ENCODE assay signal across 18 cellular contexts in genomic region chr18:80115035-80115434, GRCh38. TPM values are rescaled to one million over a fixed set of nuclear protein-coding genes. Genes with fewer than 3 reads are reported as not detected.
A peak's percentile ranks its signal among the peaks of the same experiment; 100 is the strongest.
DNase-seq lines count a peak whose midpoint lies in the region; ATAC-seq and TF ChIP-seq lines count a peak whose summit lies in the region.
"Had no signal": no experiment of that assay in that cellular context is flagged by ENCODE, and none has a peak within 500 bp of the region (broad histone marks: within the 10 kb centered on the region; RNA-seq: fewer than 3 reads in every experiment).

No MANE protein-coding gene starts in this region.

- H3K4me3 ChIP-seq in BLaER1 treated with 17β-estradiol and CSF1 and Interleukin-3, amounts not matched to agents 10 nM and 100 nM = no peak overlapping the region
- H3K4me3 ChIP-seq in Loucy (ENCODE audit: low read length, poor library complexity, severe bottlenecking) = no peak overlapping the region

- no peaks in the 10 kb centered on the region for H3K9me3 ChIP-seq in BLaER1 treated with 17β-estradiol and CSF1 and Interleukin-3, amounts not matched to agents 10 nM and 100 nM (replicated peaks in 1 of 11)
- no peaks in the 10 kb centered on the region; the same call in 1 of the 2 replicates for H3K9me3 ChIP-seq in Loucy (ENCODE audit: insufficient read depth, low read depth, low read length)

- no peaks in the 10 kb centered on the region for H3F3A ChIP-seq in Loucy (ENCODE audit: low read depth)

- H3K27ac ChIP-seq in BLaER1 treated with 17β-estradiol and CSF1 and Interleukin-3, amounts not matched to agents 10 nM and 100 nM = no peak overlapping the region
- H3K27ac ChIP-seq: C4-2B, KMS-11 had no signal

- H3K9ac ChIP-seq in BLaER1 treated with 17β-estradiol and CSF1 and Interleukin-3, amounts not matched to agents 10 nM and 100 nM = no peak overlapping the region
- H3K9ac ChIP-seq in Loucy (ENCODE audit: low read depth, low read length, poor library complexity, severe bottlenecking) = no peak overlapping the region
- H3K9ac ChIP-seq: KMS-11 had no signal

- no peaks in the 10 kb centered on the region for H3K9me3 Mint-ChIP-seq in brain
- H3K9me3 Mint-ChIP-seq in neural crest cell = no peaks in the 10 kb centered on the region

- H3K9me2 ChIP-seq in Loucy (replicated peaks; ENCODE audit: low read depth, low read length) = no peaks in the 10 kb centered on the region

- H3K4me1 ChIP-seq in BLaER1 treated with 17β-estradiol and CSF1 and Interleukin-3, amounts not matched to agents 10 nM and 100 nM = peaks cover 22 to 38% (median 32%) of the 10 kb centered on the region in 10 experiments
- H3K4me1 ChIP-seq in Loucy (ENCODE audit: insufficient read depth, low read length, poor library complexity, severe bottlenecking) = peaks cover 8% of the 10 kb centered on the region

- peaks cover 4 to 72% (median 48%) of the 10 kb centered on the region in 11 experiments; a peak in 18 of 22 replicates for H4K20me1 ChIP-seq in BLaER1 treated with 17β-estradiol and CSF1 and Interleukin-3, amounts not matched to agents 10 nM and 100 nM
- H4K20me1 ChIP-seq in Loucy (ENCODE audit: insufficient read depth, low read length, poor library complexity, severe bottlenecking) = peaks cover 34% of the 10 kb centered on the region

- H2AFZ ChIP-seq in Loucy (ENCODE audit: low read length) = no peak overlapping the region

- TF ChIP-seq CTCF in Loucy (conservative IDR thresholded peaks at IDR 0.05; ENCODE audit: low read length) (no peak), brain (conservative IDR thresholded peaks at IDR 0.05) (no peak), neural crest cell (conservative IDR thresholded peaks at IDR 0.05) (no peak)

- peaks cover 5% of the 10 kb centered on the region for H3K27me3 Mint-ChIP-seq in brain
- H3K27me3 Mint-ChIP-seq in neural crest cell (ENCODE audit: low read depth) = no peaks in the 10 kb centered on the region

- H3K27ac Mint-ChIP-seq in brain (peak overlapping the region in 3 of 5 experiments; percentile 17 to 51 (median 24)), neural crest cell (ENCODE audit: unreplicated experiment) (peak overlapping the region; percentile 38)

- no peak for ATAC-seq in GM21381 (IDR thresholded peaks at IDR 0.05; ENCODE audit: unreplicated experiment)
- ATAC-seq in GM21576 (IDR thresholded peaks at IDR 0.05; ENCODE audit: unreplicated experiment) = no peak
- ATAC-seq: Panc1, SK-N-SH treated with all-trans-retinoic acid at 6 μM for 48 hours had no signal

- intact Hi-C loops in head of caudate nucleus (cut with DNase I) = loop anchor here (10.0 kb wide), 1 partner anchor 80 kb away; the partner anchor contains the start of gene RBFA

- no peaks in the 10 kb centered on the region for H3K27me3 ChIP-seq in BLaER1 treated with 17β-estradiol and CSF1 and Interleukin-3, amounts not matched to agents 10 nM and 100 nM
- no peaks in the 10 kb centered on the region for H3K27me3 ChIP-seq in Loucy (ENCODE audit: insufficient read depth, low read length, poor library complexity, severe bottlenecking)

- H3K4me3 Mint-ChIP-seq in brain = peak overlapping the region in 2 of 5 experiments; percentile 6 to 7
- H3K4me3 Mint-ChIP-seq in neural crest cell = no peak overlapping the region

- H3K4me1 Mint-ChIP-seq in brain (peaks cover 95% of the 10 kb centered on the region), neural crest cell (peaks cover 49% of the 10 kb centered on the region)

- H3K4me2 ChIP-seq in BLaER1 treated with 17β-estradiol and CSF1 and Interleukin-3, amounts not matched to agents 10 nM and 100 nM = peak overlapping the region in 9 of 11 experiments; percentile 3 to 47 (median 20); a peak in 11 of 22 replicates
- H3K4me2 ChIP-seq in Loucy (ENCODE audit: low read depth, low read length, poor library complexity, severe bottlenecking) = peak overlapping the region; percentile 72
- H3K4me2 ChIP-seq: KMS-11 had no signal

- DNase-seq in neural crest cell (ENCODE audit: low read depth, low spot score) (no peak), head of caudate nucleus (no peak), OCI-M2 (lab: John Stamatoyannopoulos, UW; ENCODE audit: unreplicated experiment) (no peak)
- DNase-seq: 8988T, IMR-90, NCI-H1105, NCI-H2081, NCI-H2171 treated with DMSO at 0.1 percent for 48 hours, NCI-H526 had no signal

- H3K36me3 Mint-ChIP-seq in brain (peaks cover 62% of the 10 kb centered on the region), neural crest cell (ENCODE audit: low read depth) (peaks cover 14% of the 10 kb centered on the region)

- H3K36me3 ChIP-seq in BLaER1 treated with 17β-estradiol and CSF1 and Interleukin-3, amounts not matched to agents 10 nM and 100 nM = peaks cover 26 to 40% (median 28%) of the 10 kb centered on the region in 11 experiments
- H3K36me3 ChIP-seq in Loucy (ENCODE audit: insufficient read depth, low read length) = peaks cover 12% of the 10 kb centered on the region; the same call in 1 of the 2 replicates

- peaks cover 77% of the 10 kb centered on the region for H3K79me2 ChIP-seq in Loucy (ENCODE audit: insufficient read depth, low read length)

RNA-seq across cellular contexts. Expression of gene ADNP2, which starts 6.0 kb away (rescaled TPM):
- 13.5 TPM for polyA plus RNA-seq in brain (ENCODE audit: insufficient read depth, low read depth, low replicate concordance)
- 42.6 and 44.0 TPM in 2 replicates for total RNA-seq in neural crest cell
